Comparison of ENCODE assay signal across 14 cellular contexts in the genomic region with DNA sequence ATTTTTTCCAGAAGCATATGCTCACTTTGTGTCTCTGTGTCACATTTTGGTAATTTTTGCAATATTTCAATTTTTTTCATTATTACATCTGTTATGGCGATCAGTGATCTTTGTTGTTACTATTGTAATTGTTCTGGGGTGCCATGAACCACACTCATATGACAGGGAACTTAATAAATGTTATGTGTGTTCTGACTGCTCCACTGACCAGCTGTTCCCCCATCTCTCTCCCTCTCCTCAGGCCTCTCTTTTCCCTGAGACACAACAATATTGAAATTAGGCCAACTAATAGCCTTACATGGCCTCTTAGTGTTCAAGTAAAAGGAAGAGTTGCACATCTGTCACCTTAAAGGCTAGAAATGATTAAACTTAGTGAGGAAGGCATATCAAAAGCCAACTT. TPM values are rescaled to one million over a fixed set of nuclear protein-coding genes. Genes with fewer than 3 reads are reported as not detected.
DNase-seq lines count a peak whose midpoint lies in the region; ATAC-seq and TF ChIP-seq lines count a peak whose summit lies in the region.
"Had no signal": no experiment of that assay in that cellular context is flagged by ENCODE, and none has a peak within 500 bp of the region (broad histone marks: within the 10 kb centered on the region; RNA-seq: fewer than 3 reads in every experiment).

No MANE protein-coding gene starts in this region.

- H3K9me3 ChIP-seq in PC-3 (ENCODE audit: low read length) (no peaks in the 10 kb centered on the region), osteoblast (ENCODE audit: low read depth, low read length) (no peaks in the 10 kb centered on the region), neural progenitor cell (ENCODE audit: low read depth) (no peaks in the 10 kb centered on the region), BE2C (no peaks in the 10 kb centered on the region)
- H3K9me3 ChIP-seq: Caco-2 had no signal

- H2AFZ ChIP-seq in PC-3 (ENCODE audit: low read length): no peak overlapping the region
- no peak overlapping the region for H2AFZ ChIP-seq in osteoblast (ENCODE audit: low read length)
- no peak overlapping the region for H2AFZ ChIP-seq in neural progenitor cell (replicated peaks)

- H3K36me3 ChIP-seq in PC-3 (ENCODE audit: low read depth, low read length) (0 out of 2 replicates have a peak, but pooled peaks cover 3% of the 10 kb centered on the region), osteoblast (ENCODE audit: insufficient read depth, low read length) (no peaks in the 10 kb centered on the region), neural progenitor cell (no peaks in the 10 kb centered on the region), BE2C (no peaks in the 10 kb centered on the region; the same call in 1 of the 2 replicates)
- H3K36me3 ChIP-seq: BLaER1 had no signal

- no peak for TF ChIP-seq CTCF in PC-3 (conservative IDR thresholded peaks at IDR 0.05; ENCODE audit: low read depth, low read length)
- TF ChIP-seq CTCF in osteoblast (IDR thresholded peaks at IDR 0.05; ENCODE audit: extremely low read depth, low read depth, low read length): no peak
- no peak for TF ChIP-seq CTCF in neural progenitor cell (IDR thresholded peaks at IDR 0.05)
- TF ChIP-seq CTCF in BE2C (IDR thresholded peaks at IDR 0.05; ENCODE audit: low read depth, low read length): no peak

- no peak for ATAC-seq in PC-3

- H3K79me2 ChIP-seq in PC-3 (ENCODE audit: low read length) (peaks cover 42% of the 10 kb centered on the region), osteoblast (ENCODE audit: insufficient read depth, low read length) (peaks cover 72% of the 10 kb centered on the region), neural progenitor cell (ENCODE audit: low read depth) (peaks cover 21% of the 10 kb centered on the region)

- CTCF ChIA-PET in PC-3 (lab: Charles Lee): no interaction called here

- H3K4me1 Mint-ChIP-seq in neural progenitor cell: peaks cover 28% of the 10 kb centered on the region
- H3K4me1 Mint-ChIP-seq: CD8-positive, alpha-beta memory T cell had no signal

- H3K27me3 ChIP-seq in PC-3 (ENCODE audit: low read length) (no peaks in the 10 kb centered on the region), osteoblast (ENCODE audit: insufficient read depth, low read length) (no peaks in the 10 kb centered on the region), neural progenitor cell (no peaks in the 10 kb centered on the region), BE2C (no peaks in the 10 kb centered on the region)
- H3K27me3 ChIP-seq: BLaER1 had no signal

- H3K27me3 Mint-ChIP-seq in neural progenitor cell (ENCODE audit: insufficient read depth, low read depth): no peaks in the 10 kb centered on the region

- H3K9me2 ChIP-seq in PC-3 (replicated peaks; ENCODE audit: low read length): no peaks in the 10 kb centered on the region

- H3K4me1 ChIP-seq in PC-3 (ENCODE audit: insufficient read depth, low read length) (peaks cover 37% of the 10 kb centered on the region), osteoblast (ENCODE audit: insufficient read depth, low read length) (peaks cover 13% of the 10 kb centered on the region), neural progenitor cell (peaks cover 12% of the 10 kb centered on the region), BE2C (peaks cover 4% of the 10 kb centered on the region)
- H3K4me1 ChIP-seq: BLaER1, Caco-2 had no signal

- H3F3A ChIP-seq in PC-3 (ENCODE audit: low read length, unreplicated experiment): no peaks in the 10 kb centered on the region
- no peaks in the 10 kb centered on the region for H3F3A ChIP-seq in neural progenitor cell (ENCODE audit: low read depth)

- no peak overlapping the region for H3K27ac Mint-ChIP-seq in neural progenitor cell
- H3K27ac Mint-ChIP-seq: CD8-positive, alpha-beta memory T cell; H9 had no signal

- peak; percentile 30 for DNase-seq in DMS 273 (lab: John Stamatoyannopoulos, UW; ENCODE audit: unreplicated experiment)
- no peak for DNase-seq in DMS 273 treated with DMSO at 0.1 percent for 48 hours (lab: John Stamatoyannopoulos, UW)
- no peak for DNase-seq in PC-3
- no peak for DNase-seq in epithelial cell of prostate (ENCODE audit: low read depth, low spot score)
- DNase-seq in osteoblast (ENCODE audit: insufficient read length, low spot score, missing footprints): no peak
- DNase-seq in neural progenitor cell (ENCODE audit: low spot score): no peak
- DNase-seq in amniotic stem cell (lab: John Stamatoyannopoulos, UW): no peak
- no peak for DNase-seq in BE2C
- DNase-seq: Caco-2; CD8-positive, alpha-beta memory T cell; GOT3; H9 had no signal

- peaks cover 54% of the 10 kb centered on the region for H3K9me3 Mint-ChIP-seq in neural progenitor cell

- H3K4me2 ChIP-seq in PC-3 (ENCODE audit: low read length): peak overlapping the region; percentile 36
- no peak overlapping the region for H3K4me2 ChIP-seq in osteoblast (ENCODE audit: insufficient read depth, low read length)
- no peak overlapping the region for H3K4me2 ChIP-seq in neural progenitor cell
- H3K4me2 ChIP-seq: BLaER1 had no signal

- H4K20me1 ChIP-seq in PC-3 (ENCODE audit: low read length): no peaks in the 10 kb centered on the region
- peaks cover 13% of the 10 kb centered on the region for H4K20me1 ChIP-seq in osteoblast (ENCODE audit: insufficient read depth, low read length)
- H4K20me1 ChIP-seq in neural progenitor cell (ENCODE audit: low read depth): peaks cover 3% of the 10 kb centered on the region
- H4K20me1 ChIP-seq: BLaER1 had no signal

- TSS peak; percentile 37 for BruUV-seq in PC-3 (replicated peaks; lab: Mats Ljungman, UMichigan)

- H3K9ac ChIP-seq in PC-3 (ENCODE audit: low read length) (no peak overlapping the region), neural progenitor cell (no peak overlapping the region)
- H3K9ac ChIP-seq: BLaER1 had no signal

- POLR2A ChIA-PET in PC-3 (lab: Charles Lee; ENCODE audit: unreplicated experiment): no interaction called here

- H3K27ac ChIP-seq in PC-3 (ENCODE audit: low read length): peak overlapping the region; percentile 21
- peak overlapping the region; percentile 80 for H3K27ac ChIP-seq in epithelial cell of prostate
- peak overlapping the region; percentile 15 for H3K27ac ChIP-seq in osteoblast (ENCODE audit: low read depth, low read length)
- no peak overlapping the region for H3K27ac ChIP-seq in neural progenitor cell
- H3K27ac ChIP-seq: 22Rv1, BLaER1 had no signal

- peaks cover 26% of the 10 kb centered on the region for H3K36me3 Mint-ChIP-seq in neural progenitor cell
- H3K36me3 Mint-ChIP-seq: CD8-positive, alpha-beta memory T cell had no signal

- intact Hi-C loops in PC-3 (cut with micrococcal nuclease): loop anchor here (1.0 to 5.0 kb wide), 2 partner anchors 45 to 47 kb away; no protein-coding TSS in a partner anchor

- no peak overlapping the region for H3K4me3 Mint-ChIP-seq in neural progenitor cell
- H3K4me3 Mint-ChIP-seq: CD8-positive, alpha-beta memory T cell; H9 had no signal

- H3K4me3 ChIP-seq in PC-3 (ENCODE audit: low read length) (no peak overlapping the region), osteoblast (ENCODE audit: insufficient read depth, low read length) (no peak overlapping the region), neural progenitor cell (no peak overlapping the region), BE2C (ENCODE audit: low read depth, low read length) (no peak overlapping the region)
- H3K4me3 ChIP-seq: BLaER1 had no signal

RNA-seq across cellular contexts. Expression of gene SCN8A, which starts 46.0 kb away (rescaled TPM):
- total RNA-seq in PC-3 (2014; rRNA removed) (10.7 and 12.7 TPM in 2 replicates), osteoblast (24.5 and 26.4 TPM in 2 replicates), neural progenitor cell (ENCODE audit: low replicate concordance) (9.3 and 14.2 TPM in 2 replicates)
- polyA plus RNA-seq in BE2C (2012; ENCODE audit: insufficient read depth, insufficient read length, low read depth): 17.6 TPM
